27 cellular contexts compared by ENCODE assay signal in the genomic region with DNA sequence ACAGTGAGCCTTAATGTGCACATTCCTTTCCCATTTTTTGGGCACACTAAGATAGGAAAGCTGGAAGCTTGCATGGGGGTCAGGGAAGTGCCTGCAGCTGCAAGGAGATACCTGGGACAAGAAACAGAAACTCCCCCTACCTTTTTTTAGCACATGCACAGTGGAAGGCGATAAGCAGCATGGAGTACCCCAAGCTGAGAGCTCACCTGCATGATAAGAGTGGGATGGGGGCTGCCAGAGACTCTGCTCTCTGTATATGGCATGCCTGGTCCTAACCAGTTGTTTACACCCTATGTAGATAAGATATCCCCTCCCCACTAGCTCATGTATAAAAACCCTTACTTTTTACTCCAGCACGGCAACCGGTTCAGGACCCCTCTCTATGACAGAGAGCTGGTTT.
"Had no signal": no experiment of that assay in that cellular context is flagged by ENCODE, and none has a peak within 500 bp of the region (broad histone marks: within the 10 kb centered on the region; RNA-seq: fewer than 3 reads in every experiment).

No MANE protein-coding gene starts in this region.

- H3K27me3 ChIP-seq: colonic mucosa, esophagus muscularis mucosa, esophagus squamous epithelium, foreskin keratinocyte, gastrocnemius medialis, gastroesophageal sphincter had no signal

- H3K9me3 Mint-ChIP-seq: effector memory CD8-positive, alpha-beta T cell had no signal

- H3K27ac ChIP-seq: colonic mucosa, coronary artery, dorsolateral prefrontal cortex, epithelial cell of prostate, esophagus muscularis mucosa, esophagus squamous epithelium, foreskin keratinocyte, gastrocnemius medialis, gastroesophageal sphincter, heart left ventricle, heart right ventricle had no signal

- H3K4me3 Mint-ChIP-seq: dendritic cell treated with granulocyte-macrophage colony-stimulating factor and Interleukin-4, amounts not matched to agents 40 ng/mL and 50 ng/mL, for 4 days; effector memory CD8-positive, alpha-beta T cell had no signal

- H3K27me3 Mint-ChIP-seq: dendritic cell treated with granulocyte-macrophage colony-stimulating factor and Interleukin-4, amounts not matched to agents 40 ng/mL and 50 ng/mL, for 4 days; effector memory CD8-positive, alpha-beta T cell had no signal

- FAIRE-seq: colon, endometrium, endothelial cell of umbilical vein had no signal

- H3K36me3 ChIP-seq: colonic mucosa, esophagus muscularis mucosa, esophagus squamous epithelium, gastrocnemius medialis, gastroesophageal sphincter, heart left ventricle, heart right ventricle had no signal

- H3K4me1 ChIP-seq: colonic mucosa, esophagus muscularis mucosa, esophagus squamous epithelium, foreskin keratinocyte, gastrocnemius medialis, gastroesophageal sphincter, heart left ventricle, heart right ventricle had no signal

- ATAC-seq: effector memory CD8-positive, alpha-beta T cell; esophagus mucosa; foreskin keratinocyte; gastrocnemius medialis; gastroesophageal sphincter; heart left ventricle; heart right ventricle had no signal

- H3K4me3 ChIP-seq: colonic mucosa, coronary artery, dorsolateral prefrontal cortex, esophagus muscularis mucosa, esophagus squamous epithelium, gastrocnemius medialis, gastroesophageal sphincter, heart left ventricle, heart right ventricle had no signal

- H3K27ac Mint-ChIP-seq: dendritic cell treated with granulocyte-macrophage colony-stimulating factor and Interleukin-4, amounts not matched to agents 40 ng/mL and 50 ng/mL, for 4 days; effector memory CD8-positive, alpha-beta T cell had no signal

- DNase-seq: colonic mucosa; cortex of kidney; dermis blood vessel endothelial cell; dorsolateral prefrontal cortex; effector CD4-positive, alpha-beta T cell; effector CD8-positive, alpha-beta T cell; effector memory CD4-positive, alpha-beta T cell; effector memory CD8-positive, alpha-beta T cell; erythroblast; esophagus squamous epithelium; foreskin fibroblast; foreskin keratinocyte; foreskin melanocyte; gastrocnemius medialis; glutamatergic neuron; head of caudate nucleus; heart left ventricle; heart right ventricle had no signal

- H3K9me3 ChIP-seq: colonic mucosa, esophagus muscularis mucosa, esophagus squamous epithelium, gastrocnemius medialis, gastroesophageal sphincter, heart left ventricle had no signal
